8 cellular contexts compared by ENCODE assay signal in the genomic region with DNA sequence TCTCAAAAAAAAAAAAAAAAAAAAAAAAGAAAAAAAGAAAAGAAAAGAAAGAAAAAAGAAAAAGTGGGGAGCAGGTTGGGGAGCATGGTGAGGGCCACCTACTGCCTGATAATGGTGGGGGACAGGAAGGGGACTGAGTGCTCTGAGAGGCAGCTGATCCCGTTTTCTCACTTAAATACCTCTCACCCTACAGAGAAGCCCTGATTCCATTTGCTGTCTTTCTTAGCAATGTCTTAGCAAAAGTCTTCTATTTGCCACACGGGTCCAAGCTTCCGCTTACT. TPM values are rescaled to one million over a fixed set of nuclear protein-coding genes. Genes with fewer than 3 reads are reported as not detected.
DNase-seq lines count a peak whose midpoint lies in the region; ATAC-seq, FAIRE-seq and TF ChIP-seq lines count a peak whose summit lies in the region.

No MANE protein-coding gene starts in this region.

- POLR2A ChIA-PET in A549 (lab: Yijun Ruan, JAX): interaction anchor here (0.6 kb wide), 1 partner anchor 166 kb away, joined by 3 read pairs; no protein-coding TSS in a partner anchor

- H3K36me3 ChIP-seq in KMS-11 (ENCODE audit: insufficient read depth) (no peaks in the 10 kb centered on the region), muscle layer of colon (ENCODE audit: insufficient read depth, low read length) (no peaks in the 10 kb centered on the region)

- H3K4me2 ChIP-seq in A549: peak overlapping the region; percentile 86
- peak overlapping the region; percentile 74 for H3K4me2 ChIP-seq in KMS-11

- peak overlapping the region; percentile 74 for H3K4me3 Mint-ChIP-seq in chondrocyte (ENCODE audit: unreplicated experiment)

- H3K9me3 Mint-ChIP-seq in chondrocyte (ENCODE audit: low read depth): no peaks in the 10 kb centered on the region

- TF ChIP-seq POLR2A in A549 (IDR thresholded peaks at IDR 0.05; ENCODE audit: low read length): no peak

- no peak for TF ChIP-seq EP300 in A549 (IDR thresholded peaks at IDR 0.05)

- DNase-seq in A549 (ENCODE audit: low read depth in 1 of 2, low spot score in 1 of 2) (no peak), chondrocyte (ENCODE audit: low spot score) (no peak), ureter (ENCODE audit: low spot score) (no peak), HuH-7 (ENCODE audit: low spot score) (no peak), HK-2 (ENCODE audit: unreplicated experiment) (no peak)

- no peaks in the 10 kb centered on the region for H3K27me3 Mint-ChIP-seq in chondrocyte (ENCODE audit: low read depth)

- H3K4me1 ChIP-seq in A549 (peaks cover 17% of the 10 kb centered on the region), KMS-11 (ENCODE audit: low read depth, poor library complexity, severe bottlenecking) (peaks cover 70% of the 10 kb centered on the region), muscle layer of colon (ENCODE audit: insufficient read depth, low read length) (peaks cover 30% of the 10 kb centered on the region)

- H3K27me3 ChIP-seq in KMS-11 (ENCODE audit: insufficient read depth, low read depth) (no peaks in the 10 kb centered on the region), muscle layer of colon (ENCODE audit: control insufficient read depth in 1 of 2, insufficient read depth in 2 of 2, low read length in 2 of 2) (no peaks in the 10 kb centered on the region)

- H3K27ac ChIP-seq in A549: peak overlapping the region; percentile 98 to 99; a peak in 4 of 6 replicates
- no peak overlapping the region for H3K27ac ChIP-seq in KMS-11
- peak overlapping the region; percentile 82 for H3K27ac ChIP-seq in muscle layer of colon (ENCODE audit: low read depth, low read length)

- ATAC-seq in A549 (peak in 1 of 2 experiments; percentile 35; a peak in 3 of 6 replicates), GM19023 (IDR thresholded peaks at IDR 0.05; ENCODE audit: unreplicated experiment) (no peak)

- WGBS in A549 (ENCODE audit: missing lambda C conversion rate): 46% methylated on average over 3 of the region's 3 CpGs

- TF ChIP-seq CTCF in A549 (IDR thresholded peaks at IDR 0.05): no peak
- no peak for TF ChIP-seq CTCF in KMS-11 (conservative IDR thresholded peaks at IDR 0.05; ENCODE audit: low read depth, low read length)
- no peak for TF ChIP-seq CTCF in chondrocyte (IDR thresholded peaks at IDR 0.05)

- no peaks in the 10 kb centered on the region for H4K20me1 ChIP-seq in KMS-11 (ENCODE audit: insufficient read depth)

- H3K9ac ChIP-seq in KMS-11: peak overlapping the region; percentile 1; the same call in 1 of the 2 replicates
- H3K9ac ChIP-seq in muscle layer of colon (ENCODE audit: low read length): no peak overlapping the region

- peak overlapping the region; percentile 72 for H2AFZ ChIP-seq in KMS-11 (ENCODE audit: low read depth)

- no peak for FAIRE-seq in A549 (lab: Jason Lieb, UNC)

- H3K79me2 ChIP-seq in KMS-11 (ENCODE audit: insufficient read depth, low read depth): no peaks in the 10 kb centered on the region

- H3K4me3 ChIP-seq in A549: peak overlapping the region; percentile 93; the same call in 1 of the 3 replicates
- H3K4me3 ChIP-seq in KMS-11 (IDR thresholded peaks at IDR 0.05; ENCODE audit: insufficient read depth, low read depth, low read length): peak overlapping the region; percentile 44
- peak overlapping the region; percentile 68 to 87 for H3K4me3 ChIP-seq in muscle layer of colon (ENCODE audit: low read depth in 1 of 2, low read length in 2 of 2)

- H3K4me1 Mint-ChIP-seq in chondrocyte (ENCODE audit: low read depth): peaks cover 39% of the 10 kb centered on the region

- H3K9me3 ChIP-seq in A549: no peaks in the 10 kb centered on the region
- no peaks in the 10 kb centered on the region for H3K9me3 ChIP-seq in muscle layer of colon (ENCODE audit: low read length)

- CTCF ChIA-PET in A549 (lab: Yijun Ruan, JAX): interaction anchor here (0.7 to 2.3 kb wide), 15 partner anchors 9 to 266 kb away, joined by 3 to 13 read pairs (median 4); no protein-coding TSS in a partner anchor

- H3K36me3 Mint-ChIP-seq in chondrocyte (ENCODE audit: low read depth): no peaks in the 10 kb centered on the region

- peak overlapping the region; percentile 69 for H3K27ac Mint-ChIP-seq in chondrocyte (ENCODE audit: unreplicated experiment)

- no peak for TF ChIP-seq RAD21 in A549 (conservative IDR thresholded peaks at IDR 0.05 in 1 of 2, IDR thresholded peaks at IDR 0.05 in 1 of 2)

TF ChIP-seq in A549, 52 proteins besides CTCF, POLR2A, EP300 and RAD21:
- TF ChIP-seq NR3C1 (IDR thresholded peaks at IDR 0.05) (no peak), TP53 (CRISPR knock-in tag; IDR thresholded peaks at IDR 0.05) (no peak), MAFK (IDR thresholded peaks at IDR 0.05; ENCODE audit: partially characterized antibody) (no peak), ZFP36 (IDR thresholded peaks at IDR 0.05; ENCODE audit: borderline replicate concordance, partially characterized antibody) (no peak), FOXS1 (CRISPR knock-in tag; IDR thresholded peaks at IDR 0.05) (no peak), HDAC2 (IDR thresholded peaks at IDR 0.05) (no peak), MAZ (IDR thresholded peaks at IDR 0.05; ENCODE audit: borderline replicate concordance, low read depth, low read length) (no peak), TFCP2L1 (CRISPR knock-in tag; IDR thresholded peaks at IDR 0.05) (no peak), ZNF302 (CRISPR knock-in tag; IDR thresholded peaks at IDR 0.05) (no peak)
- TF ChIP-seq, protein P1, sequence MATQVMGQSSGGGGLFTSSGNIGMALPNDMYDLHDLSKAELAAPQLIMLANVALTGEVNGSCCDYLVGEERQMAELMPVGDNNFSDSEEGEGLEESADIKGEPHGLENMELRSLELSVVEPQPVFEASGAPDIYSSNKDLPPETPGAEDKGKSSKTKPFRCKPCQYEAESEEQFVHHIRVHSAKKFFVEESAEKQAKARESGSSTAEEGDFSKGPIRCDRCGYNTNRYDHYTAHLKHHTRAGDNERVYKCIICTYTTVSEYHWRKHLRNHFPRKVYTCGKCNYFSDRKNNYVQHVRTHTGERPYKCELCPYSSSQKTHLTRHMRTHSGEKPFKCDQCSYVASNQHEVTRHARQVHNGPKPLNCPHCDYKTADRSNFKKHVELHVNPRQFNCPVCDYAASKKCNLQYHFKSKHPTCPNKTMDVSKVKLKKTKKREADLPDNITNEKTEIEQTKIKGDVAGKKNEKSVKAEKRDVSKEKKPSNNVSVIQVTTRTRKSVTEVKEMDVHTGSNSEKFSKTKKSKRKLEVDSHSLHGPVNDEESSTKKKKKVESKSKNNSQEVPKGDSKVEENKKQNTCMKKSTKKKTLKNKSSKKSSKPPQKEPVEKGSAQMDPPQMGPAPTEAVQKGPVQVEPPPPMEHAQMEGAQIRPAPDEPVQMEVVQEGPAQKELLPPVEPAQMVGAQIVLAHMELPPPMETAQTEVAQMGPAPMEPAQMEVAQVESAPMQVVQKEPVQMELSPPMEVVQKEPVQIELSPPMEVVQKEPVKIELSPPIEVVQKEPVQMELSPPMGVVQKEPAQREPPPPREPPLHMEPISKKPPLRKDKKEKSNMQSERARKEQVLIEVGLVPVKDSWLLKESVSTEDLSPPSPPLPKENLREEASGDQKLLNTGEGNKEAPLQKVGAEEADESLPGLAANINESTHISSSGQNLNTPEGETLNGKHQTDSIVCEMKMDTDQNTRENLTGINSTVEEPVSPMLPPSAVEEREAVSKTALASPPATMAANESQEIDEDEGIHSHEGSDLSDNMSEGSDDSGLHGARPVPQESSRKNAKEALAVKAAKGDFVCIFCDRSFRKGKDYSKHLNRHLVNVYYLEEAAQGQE (IDR thresholded peaks at IDR 0.05): no peak
- TF ChIP-seq, protein P2, sequence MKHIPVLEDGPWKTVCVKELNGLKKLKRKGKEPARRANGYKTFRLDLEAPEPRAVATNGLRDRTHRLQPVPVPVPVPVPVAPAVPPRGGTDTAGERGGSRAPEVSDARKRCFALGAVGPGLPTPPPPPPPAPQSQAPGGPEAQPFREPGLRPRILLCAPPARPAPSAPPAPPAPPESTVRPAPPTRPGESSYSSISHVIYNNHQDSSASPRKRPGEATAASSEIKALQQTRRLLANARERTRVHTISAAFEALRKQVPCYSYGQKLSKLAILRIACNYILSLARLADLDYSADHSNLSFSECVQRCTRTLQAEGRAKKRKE (CRISPR knock-in tag; IDR thresholded peaks at IDR 0.05; ENCODE audit: low read depth): no peak
- TF ChIP-seq, protein P3, sequence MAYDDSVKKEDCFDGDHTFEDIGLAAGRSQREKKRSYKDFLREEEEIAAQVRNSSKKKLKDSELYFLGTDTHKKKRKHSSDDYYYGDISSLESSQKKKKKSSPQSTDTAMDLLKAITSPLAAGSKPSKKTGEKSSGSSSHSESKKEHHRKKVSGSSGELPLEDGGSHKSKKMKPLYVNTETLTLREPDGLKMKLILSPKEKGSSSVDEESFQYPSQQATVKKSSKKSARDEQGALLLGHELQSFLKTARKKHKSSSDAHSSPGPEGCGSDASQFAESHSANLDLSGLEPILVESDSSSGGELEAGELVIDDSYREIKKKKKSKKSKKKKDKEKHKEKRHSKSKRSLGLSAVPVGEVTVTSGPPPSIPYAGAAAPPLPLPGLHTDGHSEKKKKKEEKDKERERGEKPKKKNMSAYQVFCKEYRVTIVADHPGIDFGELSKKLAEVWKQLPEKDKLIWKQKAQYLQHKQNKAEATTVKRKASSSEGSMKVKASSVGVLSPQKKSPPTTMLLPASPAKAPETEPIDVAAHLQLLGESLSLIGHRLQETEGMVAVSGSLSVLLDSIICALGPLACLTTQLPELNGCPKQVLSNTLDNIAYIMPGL (CRISPR knock-in tag; IDR thresholded peaks at IDR 0.05; ENCODE audit: borderline replicate concordance): no peak

RNA-seq across cellular contexts. Expression of a gene that starts 0.7 kb away (rescaled TPM):
- polyA plus RNA-seq in A549 (2011; rRNA removed) (7.9 and 9.8 TPM in 2 replicates), A549 (2017; fragmentation: RNase III; extraction: RNeasy Plus Mini Kit Qiagen cat#74134 plus additional on column Dnase treatment) (4.6 to 6.4 TPM (median 6.0 TPM) in 3 replicates)
- 3.7 and 6.0 TPM in 2 replicates for polyA plus RNA-seq in A549 (2012; cell fraction: cytosol; rRNA removed)
- polyA plus RNA-seq in A549 (2012; cell fraction: nucleus; rRNA removed): 12.0 and 12.4 TPM in 2 replicates
- polyA minus RNA-seq in A549 (2011; rRNA and poly(A)+ RNA removed): 8.7 and 10.4 TPM in 2 replicates
- total RNA-seq in chondrocyte (37.0 to 41.4 TPM (median 38.9 TPM) in 3 replicates), ureter (70.7 TPM)

RNA-seq across cellular contexts. Expression of a gene that starts 58.8 kb away (rescaled TPM):
- polyA plus RNA-seq in A549 (2011; rRNA removed) (19.4 and 23.7 TPM in 2 replicates), A549 (2017; fragmentation: RNase III; extraction: RNeasy Plus Mini Kit Qiagen cat#74134 plus additional on column Dnase treatment) (16.9 to 25.3 TPM (median 22.3 TPM) in 3 replicates)
- polyA plus RNA-seq in A549 (2012; cell fraction: cytosol; rRNA removed): 20.5 and 26.4 TPM in 2 replicates
- polyA plus RNA-seq in A549 (2012; cell fraction: nucleus; rRNA removed): 21.7 and 23.4 TPM in 2 replicates
- 39.6 and 39.8 TPM in 2 replicates for polyA minus RNA-seq in A549 (2011; rRNA and poly(A)+ RNA removed)
- total RNA-seq in chondrocyte (164 to 184 TPM (median 173 TPM) in 3 replicates), ureter (15.1 TPM)

Comparison
In these comparisons a context has a peak if more than half of its experiments do, and no peak if none do; other contexts are left out.
1. RNA of a gene that starts 58.8 kb away (total RNA-seq): 164 to 184 TPM in chondrocyte; 15.1 TPM in ureter (single experiment); every median in the first group is over 10 times any median in the second.
2. Peak in every context shown above with its lines, with median percentiles within 50 percentile points of each other: H3K4me3 ChIP-seq.